ENCODE assay signal across 14 cellular contexts in the genomic region with DNA sequence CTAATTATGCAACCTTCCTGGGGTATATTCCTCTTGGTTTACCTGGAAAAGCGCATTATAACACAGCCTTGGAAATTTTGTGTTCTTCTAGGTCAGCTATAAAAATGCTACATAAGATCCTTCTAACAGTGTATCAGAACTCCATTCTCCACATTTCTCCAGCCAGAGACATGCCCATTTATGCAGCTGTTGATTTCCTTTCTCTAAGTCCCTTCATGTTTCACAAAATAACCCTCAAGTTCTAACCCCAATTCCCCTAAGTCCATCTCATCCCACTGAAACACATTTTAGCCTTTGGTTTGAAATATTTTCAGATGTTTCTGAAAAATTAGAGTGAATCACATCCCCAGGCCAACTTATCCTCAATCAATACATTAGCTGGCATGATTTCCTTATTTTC. TPM values are rescaled to one million over a fixed set of nuclear protein-coding genes. Genes with fewer than 3 reads are reported as not detected.
A peak's percentile ranks its signal among the peaks of the same experiment; 100 is the strongest.
DNase-seq lines count a peak whose midpoint lies in the region; ATAC-seq and TF ChIP-seq lines count a peak whose summit lies in the region.
"Had no signal": no experiment of that assay in that cellular context is flagged by ENCODE, and none has a peak within 500 bp of the region (broad histone marks: within the 10 kb centered on the region; RNA-seq: fewer than 3 reads in every experiment).

No MANE protein-coding gene starts in this region.

- no peak for ATAC-seq in activated CD8-positive, alpha-beta T cell treated with anti-CD3 and anti-CD28 coated beads for 36 hours
- no peak for ATAC-seq in activated CD8-positive, alpha-beta T cell treated with anti-CD3 and anti-CD28 coated beads, Interleukin-2, amount 10 ng/mL, durations not matched to agents 7 days and 5 days
- ATAC-seq in GM19397 (IDR thresholded peaks at IDR 0.05; ENCODE audit: unreplicated experiment) = no peak
- ATAC-seq in left cardiac atrium = no peak
- ATAC-seq: CD8-positive, alpha-beta T cell had no signal

- H3K4me1 Mint-ChIP-seq in activated CD8-positive, alpha-beta T cell treated with anti-CD3 and anti-CD28 coated beads for 36 hours (ENCODE audit: low read depth) = peaks cover 34% of the 10 kb centered on the region
- peaks cover 30% of the 10 kb centered on the region for H3K4me1 Mint-ChIP-seq in activated CD8-positive, alpha-beta T cell treated with anti-CD3 and anti-CD28 coated beads, Interleukin-2, amount 10 ng/mL, durations not matched to agents 7 days and 5 days (ENCODE audit: low read depth)
- peaks cover 53% of the 10 kb centered on the region for H3K4me1 Mint-ChIP-seq in activated T-helper 1 cell treated with anti-CD3 and anti-CD28 coated beads, Interleukin-12 subunit alpha, Interleukin-12 subunit beta, Interleukin-2, Interleukin-4 antibody, amounts not matched to agents 30 ng/mL and 10 ng/mL and 1 ng/mL, durations not matched to agents 14 hours and 24 hours and 36 hours (ENCODE audit: low read depth)
- H3K4me1 Mint-ChIP-seq in nephron = peaks cover 68% of the 10 kb centered on the region

- H3K27me3 Mint-ChIP-seq in activated CD8-positive, alpha-beta T cell treated with anti-CD3 and anti-CD28 coated beads for 36 hours = peaks cover 2% of the 10 kb centered on the region
- peaks cover 2% of the 10 kb centered on the region for H3K27me3 Mint-ChIP-seq in activated CD8-positive, alpha-beta T cell treated with anti-CD3 and anti-CD28 coated beads, Interleukin-2, amount 10 ng/mL, durations not matched to agents 7 days and 5 days (ENCODE audit: low read depth)
- H3K27me3 Mint-ChIP-seq in activated T-helper 1 cell treated with anti-CD3 and anti-CD28 coated beads, Interleukin-12 subunit alpha, Interleukin-12 subunit beta, Interleukin-2, Interleukin-4 antibody, amounts not matched to agents 30 ng/mL and 10 ng/mL and 1 ng/mL, durations not matched to agents 14 hours and 24 hours and 36 hours (ENCODE audit: insufficient read depth) = no peaks in the 10 kb centered on the region
- peaks cover 18% of the 10 kb centered on the region for H3K27me3 Mint-ChIP-seq in nephron (ENCODE audit: low read depth)

- no peaks in the 10 kb centered on the region for H3K9me3 Mint-ChIP-seq in activated CD8-positive, alpha-beta T cell treated with anti-CD3 and anti-CD28 coated beads for 36 hours
- H3K9me3 Mint-ChIP-seq in activated CD8-positive, alpha-beta T cell treated with anti-CD3 and anti-CD28 coated beads, Interleukin-2, amount 10 ng/mL, durations not matched to agents 7 days and 5 days (ENCODE audit: insufficient read depth) = no peaks in the 10 kb centered on the region
- H3K9me3 Mint-ChIP-seq in activated T-helper 1 cell treated with anti-CD3 and anti-CD28 coated beads, Interleukin-12 subunit alpha, Interleukin-12 subunit beta, Interleukin-2, Interleukin-4 antibody, amounts not matched to agents 30 ng/mL and 10 ng/mL and 1 ng/mL, durations not matched to agents 14 hours and 24 hours and 36 hours = no peaks in the 10 kb centered on the region
- H3K9me3 Mint-ChIP-seq in nephron = no peaks in the 10 kb centered on the region
- H3K9me3 Mint-ChIP-seq: CD14-positive monocyte; CD8-positive, alpha-beta T cell had no signal

- H3K36me3 Mint-ChIP-seq in activated CD8-positive, alpha-beta T cell treated with anti-CD3 and anti-CD28 coated beads for 36 hours (ENCODE audit: low read depth) = peaks cover 18% of the 10 kb centered on the region
- H3K36me3 Mint-ChIP-seq in activated CD8-positive, alpha-beta T cell treated with anti-CD3 and anti-CD28 coated beads, Interleukin-2, amount 10 ng/mL, durations not matched to agents 7 days and 5 days (ENCODE audit: low read depth) = peaks cover 6% of the 10 kb centered on the region
- H3K36me3 Mint-ChIP-seq in activated T-helper 1 cell treated with anti-CD3 and anti-CD28 coated beads, Interleukin-12 subunit alpha, Interleukin-12 subunit beta, Interleukin-2, Interleukin-4 antibody, amounts not matched to agents 30 ng/mL and 10 ng/mL and 1 ng/mL, durations not matched to agents 14 hours and 24 hours and 36 hours (ENCODE audit: low read depth) = peaks cover 24% of the 10 kb centered on the region
- no peaks in the 10 kb centered on the region for H3K36me3 Mint-ChIP-seq in nephron (ENCODE audit: low read depth)
- H3K36me3 Mint-ChIP-seq: CD8-positive, alpha-beta T cell had no signal

- no peak for TF ChIP-seq CTCF in activated CD8-positive, alpha-beta T cell treated with anti-CD3 and anti-CD28 coated beads for 36 hours (IDR thresholded peaks at IDR 0.05)
- TF ChIP-seq CTCF in nephron (IDR thresholded peaks at IDR 0.05; ENCODE audit: unreplicated experiment in 3 of 3) = no peak

- no peak for DNase-seq in activated CD8-positive, alpha-beta T cell treated with anti-CD3 and anti-CD28 coated beads for 36 hours
- no peak for DNase-seq in activated CD8-positive, alpha-beta T cell treated with anti-CD3 and anti-CD28 coated beads, Interleukin-2, amount 10 ng/mL, durations not matched to agents 7 days and 5 days
- DNase-seq in LHCN-M2 (ENCODE audit: low read depth) (peak; percentile 54), NCI-H774 (lab: John Stamatoyannopoulos, UW) (no peak), left cardiac atrium (no peak)
- no peak for DNase-seq in activated T-helper 1 cell treated with anti-CD3 and anti-CD28 coated beads, Interleukin-12 subunit alpha, Interleukin-12 subunit beta, Interleukin-2, Interleukin-4 antibody, amounts not matched to agents 30 ng/mL and 10 ng/mL and 1 ng/mL, durations not matched to agents 14 hours and 24 hours and 36 hours (ENCODE audit: low spot score)
- DNase-seq: CD8-positive, alpha-beta T cell; COR-L47; DMS153; DMS79 treated with DMSO at 0.1 percent for 48 hours; EL had no signal

- no peak overlapping the region for H3K4me3 Mint-ChIP-seq in activated CD8-positive, alpha-beta T cell treated with anti-CD3 and anti-CD28 coated beads for 36 hours
- no peak overlapping the region for H3K4me3 Mint-ChIP-seq in activated CD8-positive, alpha-beta T cell treated with anti-CD3 and anti-CD28 coated beads, Interleukin-2, amount 10 ng/mL, durations not matched to agents 7 days and 5 days
- no peak overlapping the region for H3K4me3 Mint-ChIP-seq in activated T-helper 1 cell treated with anti-CD3 and anti-CD28 coated beads, Interleukin-12 subunit alpha, Interleukin-12 subunit beta, Interleukin-2, Interleukin-4 antibody, amounts not matched to agents 30 ng/mL and 10 ng/mL and 1 ng/mL, durations not matched to agents 14 hours and 24 hours and 36 hours
- H3K4me3 Mint-ChIP-seq in nephron = peak overlapping the region in 1 of 3 experiments; percentile 9
- H3K4me3 Mint-ChIP-seq: CD14-positive monocyte; CD8-positive, alpha-beta T cell had no signal

- CTCF ChIA-PET in activated CD8-positive, alpha-beta T cell treated with anti-CD3 and anti-CD28 coated beads for 36 hours (lab: Charles Lee) = interaction anchor here (0.6 to 19.7 kb wide), 19 partner anchors 9 to 786 kb away, joined by 3 to 624 read pairs (median 4); partner anchors contain the start of genes HDAC7 and SLC48A1
- CTCF ChIA-PET in activated CD8-positive, alpha-beta T cell treated with anti-CD3 and anti-CD28 coated beads, Interleukin-2, amount 10 ng/mL, durations not matched to agents 7 days and 5 days (lab: Charles Lee) = interaction anchor here (0.8 to 21.0 kb wide), 12 partner anchors 31 to 349 kb away, joined by 3 to 1049 read pairs (median 10); partner anchors contain the start of genes HDAC7, SLC48A1 and VDR

- POLR2A ChIA-PET in activated CD8-positive, alpha-beta T cell treated with anti-CD3 and anti-CD28 coated beads for 36 hours (lab: Charles Lee) = interaction anchor here (1.0 to 21.6 kb wide), 5 partner anchors 34 to 64 kb away, joined by 3 to 904 read pairs (median 3); partner anchors contain the start of gene HDAC7
- POLR2A ChIA-PET in activated CD8-positive, alpha-beta T cell treated with anti-CD3 and anti-CD28 coated beads, Interleukin-2, amount 10 ng/mL, durations not matched to agents 7 days and 5 days (lab: Charles Lee) = interaction anchor here (0.9 to 16.4 kb wide), 2 partner anchors 27 to 46 kb away, joined by 3 to 642 read pairs; partner anchors contain the start of gene HDAC7

- intact Hi-C loops in activated CD8-positive, alpha-beta T cell treated with anti-CD3 and anti-CD28 coated beads for 36 hours (cut with micrococcal nuclease) = no loop called here
- intact Hi-C loops in activated T-helper 1 cell treated with anti-CD3 and anti-CD28 coated beads, Interleukin-12 subunit alpha, Interleukin-12 subunit beta, Interleukin-2, Interleukin-4 antibody, amounts not matched to agents 30 ng/mL and 10 ng/mL and 1 ng/mL, durations not matched to agents 14 hours and 24 hours and 36 hours (cut with micrococcal nuclease) = no loop called here
- intact Hi-C loops in left cardiac atrium (cut with DNase I) = no loop called here

- peak overlapping the region; percentile 2 for H3K27ac Mint-ChIP-seq in activated CD8-positive, alpha-beta T cell treated with anti-CD3 and anti-CD28 coated beads for 36 hours
- no peak overlapping the region for H3K27ac Mint-ChIP-seq in activated CD8-positive, alpha-beta T cell treated with anti-CD3 and anti-CD28 coated beads, Interleukin-2, amount 10 ng/mL, durations not matched to agents 7 days and 5 days
- H3K27ac Mint-ChIP-seq in activated T-helper 1 cell treated with anti-CD3 and anti-CD28 coated beads, Interleukin-12 subunit alpha, Interleukin-12 subunit beta, Interleukin-2, Interleukin-4 antibody, amounts not matched to agents 30 ng/mL and 10 ng/mL and 1 ng/mL, durations not matched to agents 14 hours and 24 hours and 36 hours = peak overlapping the region; percentile 9
- H3K27ac Mint-ChIP-seq in nephron = peak overlapping the region in 2 of 3 experiments; percentile 48 to 71
- H3K27ac Mint-ChIP-seq: CD14-positive monocyte; CD8-positive, alpha-beta T cell had no signal

RNA-seq across cellular contexts. Expression of gene HDAC7, which starts 20.9 kb away (rescaled TPM):
- 100 to 1,000 TPM; 373 to 382 TPM for total RNA-seq in activated CD8-positive, alpha-beta T cell treated with anti-CD3 and anti-CD28 coated beads for 36 hours
- total RNA-seq in activated CD8-positive, alpha-beta T cell treated with anti-CD3 and anti-CD28 coated beads, Interleukin-2, amount 10 ng/mL, durations not matched to agents 7 days and 5 days = 100 to 1,000 TPM; 180 to 207 TPM
- total RNA-seq in LHCN-M2 (2014; rRNA removed) (26.3 and 27.1 TPM in 2 replicates), left cardiac atrium (10 to 100 TPM; 41.6 to 58.0 TPM)
- polyA plus RNA-seq in LHCN-M2 (2012) = 51.8 TPM
- total RNA-seq in activated T-helper 1 cell treated with anti-CD3 and anti-CD28 coated beads, Interleukin-12 subunit alpha, Interleukin-12 subunit beta, Interleukin-2, Interleukin-4 antibody, amounts not matched to agents 30 ng/mL and 10 ng/mL and 1 ng/mL, durations not matched to agents 14 hours and 24 hours and 36 hours = 453 and 466 TPM in 2 replicates
